ENCODE assay signal across 2 cellular contexts in genomic region chr11:389369-389768, GRCh38. TPM values are rescaled to one million over a fixed set of nuclear protein-coding genes. Genes with fewer than 3 reads are reported as not detected.
"Had no signal": no experiment of that assay in that cellular context is flagged by ENCODE, and none has a peak within 500 bp of the region (broad histone marks: within the 10 kb centered on the region; RNA-seq: fewer than 3 reads in every experiment).

No MANE protein-coding gene starts in this region.

RNA-seq across cellular contexts. Expression of gene PKP3, which starts 4.6 kb away (rescaled TPM):
- total RNA-seq: mononuclear cell had no signal

RNA-seq across cellular contexts. Expression of gene B4GALNT4, which starts 20.1 kb away (rescaled TPM):
- total RNA-seq: mesenteric fat pad had no signal
